ENCODE assay signal across 1 cellular context in genomic region chr6:72748759-72749158, GRCh38.
A peak's percentile ranks its signal among the peaks of the same experiment; 100 is the strongest.
TF ChIP-seq lines count a peak whose summit lies in the region.

No MANE protein-coding gene starts in this region.

TF ChIP-seq in HEK293, 187 proteins besides CTCF, POLR2A, EP300 and RAD21 (continued from another document):
- TF ChIP-seq ZBTB20 (tag by site-specific recombination; IDR thresholded peaks at IDR 0.05) (no peak), ZNF610 (tag by site-specific recombination; IDR thresholded peaks at IDR 0.05; ENCODE audit: borderline replicate concordance) (no peak), PRDM10 (tag by site-specific recombination; IDR thresholded peaks at IDR 0.05) (peak; percentile 82), ZNF654 (tag by site-specific recombination; IDR thresholded peaks at IDR 0.05; ENCODE audit: low read depth) (no peak), ZNF391 (tag by site-specific recombination; IDR thresholded peaks at IDR 0.05; ENCODE audit: borderline replicate concordance, low read depth) (no peak), ZNF202 (tag by site-specific recombination; IDR thresholded peaks at IDR 0.05; ENCODE audit: borderline replicate concordance) (no peak), ZNF114 (tag by site-specific recombination; IDR thresholded peaks at IDR 0.05) (no peak), GLIS1 (tag by site-specific recombination; IDR thresholded peaks at IDR 0.05) (no peak), ZNF350 (tag by site-specific recombination; IDR thresholded peaks at IDR 0.05) (no peak), ZNF585B (tag by site-specific recombination; IDR thresholded peaks at IDR 0.05) (no peak), ZNF266 (tag by site-specific recombination; IDR thresholded peaks at IDR 0.05; ENCODE audit: low read depth) (no peak)
TF ChIP-seq in HEK293: peak in this region for 4.
